17 cellular contexts compared by ENCODE assay signal in the genomic region with DNA sequence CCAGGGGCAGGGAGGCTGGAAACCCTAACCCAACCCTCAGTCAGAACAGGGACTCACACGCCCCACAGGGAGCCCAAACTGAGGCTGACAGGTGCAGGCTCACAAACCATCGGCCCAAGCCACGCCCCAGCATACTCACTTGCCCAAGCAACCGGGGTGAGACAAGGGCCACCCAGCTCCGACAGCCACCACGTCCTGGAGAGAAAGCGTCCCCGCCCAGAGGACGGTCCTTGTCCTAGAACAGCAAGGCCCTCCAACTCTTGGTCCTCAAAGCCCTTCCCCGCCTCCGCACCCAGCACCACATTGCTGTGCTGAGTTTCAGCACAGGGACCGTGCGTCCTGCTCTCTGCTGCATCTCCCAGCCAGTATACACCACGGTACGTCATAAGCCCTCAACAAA. TPM values are rescaled to one million over a fixed set of nuclear protein-coding genes. Genes with fewer than 3 reads are reported as not detected.
A peak's percentile ranks its signal among the peaks of the same experiment; 100 is the strongest.
DNase-seq lines count a peak whose midpoint lies in the region; ATAC-seq and TF ChIP-seq lines count a peak whose summit lies in the region.
"Had no signal": no experiment of that assay in that cellular context is flagged by ENCODE, and none has a peak within 500 bp of the region (broad histone marks: within the 10 kb centered on the region; RNA-seq: fewer than 3 reads in every experiment).

No MANE protein-coding gene starts in this region.

- H3K4me3 Mint-ChIP-seq in brain = peak overlapping the region in 1 of 5 experiments; percentile 15
- H3K4me3 Mint-ChIP-seq: CD4-positive, CD25-positive, alpha-beta regulatory T cell; IgD-negative memory B cell; natural killer cell had no signal

- H3K27ac Mint-ChIP-seq in brain = peak overlapping the region; percentile 43 to 82 (median 73)
- H3K27ac Mint-ChIP-seq: CD4-positive, CD25-positive, alpha-beta regulatory T cell; natural killer cell had no signal

- H3K4me1 Mint-ChIP-seq in brain = peaks cover 57% of the 10 kb centered on the region
- H3K4me1 Mint-ChIP-seq: IgD-negative memory B cell, natural killer cell had no signal

- DNase-seq in LHCN-M2 (ENCODE audit: low read depth) = peak; percentile 29
- peak; percentile 90 to 96 for DNase-seq in NCI-H2081 (lab: John Stamatoyannopoulos, UW)
- peak; percentile 19 for DNase-seq in stimulated activated CD8-positive, alpha-beta memory T cell treated with anti-CD3 and anti-CD28 coated beads, Interleukin-4, amount 100 ng/mL, for 48 hours
- DNase-seq: activated T-cell treated with anti-CD3 and anti-CD28 coated beads for 4 hours; CD4-positive, CD25-positive, alpha-beta regulatory T cell; erythroblast; GDM1; natural killer cell; NCI-H1694; stimulated activated CD4-positive, alpha-beta T cell treated with anti-CD3 and anti-CD28 coated beads, Interleukin-2, amount 100 ng/mL, for 24 hours had no signal

- no peaks in the 10 kb centered on the region for H3K27me3 Mint-ChIP-seq in brain
- H3K27me3 Mint-ChIP-seq: CD4-positive, CD25-positive, alpha-beta regulatory T cell; IgD-negative memory B cell had no signal

- peaks cover 73% of the 10 kb centered on the region for H3K36me3 Mint-ChIP-seq in brain
- H3K36me3 Mint-ChIP-seq: natural killer cell had no signal

- TF ChIP-seq CTCF in brain (conservative IDR thresholded peaks at IDR 0.05) = no peak

- H3K9me3 Mint-ChIP-seq in brain = peaks cover 9 to 20% (median 15%) of the 10 kb centered on the region in 5 experiments
- H3K9me3 Mint-ChIP-seq: natural killer cell had no signal

- no peak for ATAC-seq in HG02981 (IDR thresholded peaks at IDR 0.05; ENCODE audit: unreplicated experiment)
- no peak for ATAC-seq in GM21529 (IDR thresholded peaks at IDR 0.05; ENCODE audit: unreplicated experiment)
- no peak for ATAC-seq in GM21367 (IDR thresholded peaks at IDR 0.05; ENCODE audit: unreplicated experiment)
- ATAC-seq: activated CD4-positive, CD25-positive, alpha-beta regulatory T cell treated with anti-CD3 and anti-CD28 coated beads, Interleukin-2, amount 50 U/mL, for 24 hours; left lobe of liver; natural killer cell had no signal

RNA-seq across cellular contexts. Expression of a gene that starts 39.6 kb away (rescaled TPM):
- total RNA-seq in LHCN-M2 (2014; rRNA removed) = 78.6 and 80.9 TPM in 2 replicates
- polyA plus RNA-seq in LHCN-M2 (2012) = 35.5 TPM
- 42.7 TPM for polyA plus RNA-seq in brain (ENCODE audit: insufficient read depth, low read depth, low replicate concordance)

RNA-seq across cellular contexts. Expression of a gene that starts 48.9 kb away (rescaled TPM):
- 40.0 and 45.8 TPM in 2 replicates for total RNA-seq in LHCN-M2 (2014; rRNA removed)
- polyA plus RNA-seq in LHCN-M2 (2012) = 28.1 TPM
- 30.9 TPM for polyA plus RNA-seq in brain (ENCODE audit: insufficient read depth, low read depth, low replicate concordance)

RNA-seq across cellular contexts. Expression of a gene that starts 48.9 kb away (rescaled TPM):
- total RNA-seq in LHCN-M2 (2014; rRNA removed) = 91.0 and 107 TPM in 2 replicates
- 155 TPM for polyA plus RNA-seq in LHCN-M2 (2012)
- polyA plus RNA-seq in brain (ENCODE audit: insufficient read depth, low read depth, low replicate concordance) = 82.3 TPM

Comparison
In these comparisons a context has a peak if more than half of its experiments do, and no peak if none do; other contexts are left out.
1. DNase-seq: peak in every context shown above with its lines; median percentile 93 in NCI-H2081; 29 in LHCN-M2; 19 in stimulated activated CD8-positive, alpha-beta memory T cell treated with anti-CD3 and anti-CD28 coated beads, Interleukin-4, amount 100 ng/mL, for 48 hours.